ENCODE assay signal across 8 cellular contexts in genomic region chr4:48016141-48017107, GRCh38. TPM values are rescaled to one million over a fixed set of nuclear protein-coding genes. Genes with fewer than 3 reads are reported as not detected.
DNase-seq lines count a peak whose midpoint lies in the region; ATAC-seq and TF ChIP-seq lines count a peak whose summit lies in the region.

CNGA1 (minus strand) TSS chr4:48016681; CDS start chr4:47952689, 63,992 bp downstream.
NIPAL1 (plus strand) TSS chr4:48016772; CDS start chr4:48016840, 68 bp downstream.

- peak; percentile 57 for DNase-seq in G401 (ENCODE audit: low spot score)
- peak; percentile 97 for DNase-seq in H7
- peak; percentile 91 for DNase-seq in LoVo (ENCODE audit: low spot score)
- peak; percentile 58 to 73 for DNase-seq in SJSA1 (ENCODE audit: low read depth in 1 of 2, low spot score in 2 of 2)
- DNase-seq in activated naive CD4-positive, alpha-beta T cell (lab: John Stamatoyannopoulos, UW) = peak; percentile 24 to 61 (median 36)
- peak; percentile 83 for DNase-seq in glomerular visceral epithelial cell (ENCODE audit: extremely low spot score)
- peak; percentile 12 for DNase-seq in occipital lobe (lab: John Stamatoyannopoulos, UW)
- DNase-seq in thoracic aorta (ENCODE audit: low spot score) = peak; percentile 10

- H3K27me3 ChIP-seq in H7 (ENCODE audit: control insufficient read depth, insufficient read depth, low read length) = peaks cover 17% of the 10 kb centered on the region; the same call in 1 of the 2 replicates
- H3K27me3 ChIP-seq in SJSA1 (replicated peaks) = no peaks in the 10 kb centered on the region
- H3K27me3 ChIP-seq in thoracic aorta (replicated peaks; ENCODE audit: insufficient read depth) = no peaks in the 10 kb centered on the region

- H3K36me3 ChIP-seq in H7 (replicated peaks; ENCODE audit: control insufficient read depth, insufficient read depth, low read length) = no peaks in the 10 kb centered on the region
- no peaks in the 10 kb centered on the region for H3K36me3 ChIP-seq in SJSA1
- no peaks in the 10 kb centered on the region for H3K36me3 ChIP-seq in thoracic aorta

- H3K27ac ChIP-seq in SJSA1 = peak within 1 kb of the TSS; percentile 79
- no peak within 1 kb of the TSS for H3K27ac ChIP-seq in thoracic aorta

- no peak for ATAC-seq in thoracic aorta (ENCODE audit: insufficient number of reproducible peaks, low FRiP score, low read depth)

- in situ Hi-C loops in G401 (cut with HindIII; ENCODE audit: low sequenced_read_pairs) = no loop called here

- TF ChIP-seq CTCF in thoracic aorta (IDR thresholded peaks at IDR 0.05) = peak; percentile 18

- H3K4me1 ChIP-seq in SJSA1 (replicated peaks) (no peaks in the 10 kb centered on the region; the same call in 1 of the 2 replicates), thoracic aorta (ENCODE audit: control insufficient read depth in 1 of 2, low read depth in 2 of 2) (peaks cover 4% of the 10 kb centered on the region in 2 donors)

- H3K4me3 ChIP-seq in H7 (ENCODE audit: insufficient read depth, low read depth, low read length) = peak within 1 kb of the TSS; percentile 78
- peak within 1 kb of the TSS; percentile 72 for H3K4me3 ChIP-seq in SJSA1
- H3K4me3 ChIP-seq in thoracic aorta = peak within 1 kb of the TSS; percentile 86

- H3K9me3 ChIP-seq in SJSA1 (replicated peaks) = no peaks in the 10 kb centered on the region
- H3K9me3 ChIP-seq in thoracic aorta = no peaks in the 10 kb centered on the region

RNA-seq across cellular contexts. Expression of gene CNGA1, which starts in this region (rescaled TPM):
- total RNA-seq in G401 (2014; rRNA removed; shearing (Covaris generic)) = not detected in 2 replicates
- total RNA-seq in H7 (2014; rRNA removed; shearing (Covaris generic)) = 0.10 and 0.18 TPM in 2 replicates
- 0.91 TPM in 1 of 2 replicates, not detected in the other for total RNA-seq in SJSA1 (2014; rRNA removed; shearing (Covaris generic))
- total RNA-seq in occipital lobe (not detected), thoracic aorta (under 1 TPM in 1 of 2 donors, not detected in 1; 0.28 TPM)

RNA-seq across cellular contexts. Expression of gene NIPAL1, which starts in this region (rescaled TPM):
- 0.14 and 0.31 TPM in 2 replicates for total RNA-seq in G401 (2014; rRNA removed; shearing (Covaris generic))
- 1.7 and 2.5 TPM in 2 replicates for total RNA-seq in H7 (2014; rRNA removed; shearing (Covaris generic))
- 0.91 and 2.4 TPM in 2 replicates for total RNA-seq in SJSA1 (2014; rRNA removed; shearing (Covaris generic))
- 0.94 TPM for total RNA-seq in occipital lobe
- total RNA-seq in thoracic aorta = 1 to 10 TPM in 1 of 2 donors, under 1 TPM in 1; 0.68 to 2.4 TPM

Comparison
In these comparisons a context has a peak if more than half of its experiments do, and no peak if none do; other contexts are left out.
1. Peak in DNase-seq in G401; RNA of the genes that start here not detected or under 1 TPM.
2. Peak in DNase-seq in occipital lobe; RNA of the genes that start here not detected or under 1 TPM.
3. DNase-seq: peak in every context shown above with its lines; median percentile 97 in H7; 91 in LoVo; 83 in glomerular visceral epithelial cell; 66 in SJSA1; 57 in G401; 36 in activated naive CD4-positive, alpha-beta T cell; 12 in occipital lobe; 10 in thoracic aorta.